In genomic region chr7:140049339-140050024, GRCh38 we compare ENCODE assay signal across 12 cellular contexts. TPM values are rescaled to one million over a fixed set of nuclear protein-coding genes. Genes with fewer than 3 reads are reported as not detected.
DNase-seq lines count a peak whose midpoint lies in the region; ATAC-seq and TF ChIP-seq lines count a peak whose summit lies in the region.
"Had no signal": no experiment of that assay in that cellular context is flagged by ENCODE, and none has a peak within 500 bp of the region (broad histone marks: within the 10 kb centered on the region; RNA-seq: fewer than 3 reads in every experiment).

No MANE protein-coding gene starts in this region.

- peaks cover 11% of the 10 kb centered on the region for H3K4me1 Mint-ChIP-seq in MCF 10A (ENCODE audit: insufficient read depth, unreplicated experiment)
- no peaks in the 10 kb centered on the region for H3K4me1 Mint-ChIP-seq in WTC11

- no peak for TF ChIP-seq CTCF in MCF 10A (IDR thresholded peaks at IDR 0.05; ENCODE audit: unreplicated experiment)
- no peak for TF ChIP-seq CTCF in breast epithelium (IDR thresholded peaks at IDR 0.05)
- TF ChIP-seq CTCF in WTC11 (IDR thresholded peaks at IDR 0.05) = no peak

- H3K36me3 ChIP-seq in breast epithelium = no peaks in the 10 kb centered on the region

- no peaks in the 10 kb centered on the region for H3K27me3 ChIP-seq in breast epithelium

- H3K27ac ChIP-seq in breast epithelium = no peak overlapping the region

- H3K9me3 ChIP-seq in breast epithelium = no peaks in the 10 kb centered on the region

- intact Hi-C loops in MCF 10A (cut with micrococcal nuclease) (no loop called here), breast epithelium (cut with DNase I; ENCODE audit: low total_unique reads) (no loop called here)

- CTCF ChIA-PET in MCF 10A (lab: Yijun Ruan, JAX) (interaction anchor here (1.4 kb wide), 1 partner anchor 8 kb away, joined by 4 read pairs; no protein-coding TSS in a partner anchor), WTC11 (lab: Charles Lee) (no interaction called here)

- no peak overlapping the region for H3K4me3 ChIP-seq in breast epithelium

- POLR2A ChIA-PET in MCF 10A (lab: Yijun Ruan, JAX) (interaction anchor here (1.4 kb wide), 1 partner anchor 10 kb away, joined by 3 read pairs; no protein-coding TSS in a partner anchor), WTC11 (lab: Charles Lee) (no interaction called here)

- no peak for TF ChIP-seq POLR2A in breast epithelium (IDR thresholded peaks at IDR 0.05)

- no TSS peak for BruUV-seq in MCF 10A (replicated peaks; lab: Mats Ljungman, UMichigan)

- H3K36me3 Mint-ChIP-seq in MCF 10A (ENCODE audit: insufficient read depth, unreplicated experiment) (peaks cover 38% of the 10 kb centered on the region), WTC11 (no peaks in the 10 kb centered on the region)

- ATAC-seq in WTC11 (no peak), HG03571 (IDR thresholded peaks at IDR 0.05; ENCODE audit: unreplicated experiment) (no peak)

- H3K27ac Mint-ChIP-seq in MCF 10A (ENCODE audit: low read depth, unreplicated experiment) = peak overlapping the region; percentile 15
- H3K27ac Mint-ChIP-seq in WTC11 = no peak overlapping the region

- DNase-seq in MCF 10A (ENCODE audit: unreplicated experiment) (peak; percentile 46), breast epithelium (ENCODE audit: low spot score in 2 of 2) (no peak), WTC11 (ENCODE audit: low spot score) (no peak), iris pigment epithelial cell (ENCODE audit: low read depth) (peak; percentile 30), NCI-H524 (lab: John Stamatoyannopoulos, UW) (no peak), inferior parietal cortex (ENCODE audit: extremely low spot score) (no peak), AG08395 (ENCODE audit: low spot score) (no peak)
- DNase-seq: KBM-7, mesenchymal stem cell, T1000, trophoblast cell had no signal

- H3K27me3 Mint-ChIP-seq in MCF 10A (ENCODE audit: insufficient read depth, unreplicated experiment) (no peaks in the 10 kb centered on the region), WTC11 (ENCODE audit: low read depth) (no peaks in the 10 kb centered on the region)

- H3K4me1 ChIP-seq in breast epithelium = no peaks in the 10 kb centered on the region

- H3K4me3 Mint-ChIP-seq in MCF 10A (ENCODE audit: unreplicated experiment) (no peak overlapping the region), WTC11 (no peak overlapping the region)

- H3K9me3 Mint-ChIP-seq in MCF 10A (ENCODE audit: unreplicated experiment) (no peaks in the 10 kb centered on the region), WTC11 (no peaks in the 10 kb centered on the region)

TF ChIP-seq in WTC11, 78 proteins besides CTCF, POLR2A, EP300 and RAD21:
- no peak for TF ChIP-seq AFF4 (CRISPR knock-in tag; IDR thresholded peaks at IDR 0.05; ENCODE audit: borderline replicate concordance)
- TF ChIP-seq ARID4B (CRISPR knock-in tag; IDR thresholded peaks at IDR 0.05; ENCODE audit: borderline replicate concordance) = no peak
- TF ChIP-seq NFE2L1 (CRISPR knock-in tag; IDR thresholded peaks at IDR 0.05) = no peak
- TF ChIP-seq GABPB1 (CRISPR knock-in tag; IDR thresholded peaks at IDR 0.05) = peak; percentile 59
- TF ChIP-seq ZNF121 (CRISPR knock-in tag; IDR thresholded peaks at IDR 0.05) = no peak
- no peak for TF ChIP-seq SMAD4 (CRISPR knock-in tag; IDR thresholded peaks at IDR 0.05)
- no peak for TF ChIP-seq MXD4 (CRISPR knock-in tag; IDR thresholded peaks at IDR 0.05; ENCODE audit: borderline replicate concordance)

RNA-seq across cellular contexts. Expression of gene PARP12, which starts 13.3 kb away (rescaled TPM):
- total RNA-seq in MCF 10A (2022) (35.0 and 41.4 TPM in 2 replicates), breast epithelium (10 to 100 TPM; 24.8 to 44.9 (median 40.6) TPM), WTC11 (2021) (9.1 to 10.5 TPM (median 9.5 TPM) in 3 replicates)

Comparison
In these comparisons a context has a peak if more than half of its experiments do, and no peak if none do; other contexts are left out.
1. DNase-seq: peak in MCF 10A (single experiment) and iris pigment epithelial cell (single experiment); none in breast epithelium (0 of 2), WTC11 (single experiment), NCI-H524 (0 of 2), inferior parietal cortex (single experiment) and AG08395 (single experiment).